Comparison of ENCODE assay signal across 33 cellular contexts in the genomic region with DNA sequence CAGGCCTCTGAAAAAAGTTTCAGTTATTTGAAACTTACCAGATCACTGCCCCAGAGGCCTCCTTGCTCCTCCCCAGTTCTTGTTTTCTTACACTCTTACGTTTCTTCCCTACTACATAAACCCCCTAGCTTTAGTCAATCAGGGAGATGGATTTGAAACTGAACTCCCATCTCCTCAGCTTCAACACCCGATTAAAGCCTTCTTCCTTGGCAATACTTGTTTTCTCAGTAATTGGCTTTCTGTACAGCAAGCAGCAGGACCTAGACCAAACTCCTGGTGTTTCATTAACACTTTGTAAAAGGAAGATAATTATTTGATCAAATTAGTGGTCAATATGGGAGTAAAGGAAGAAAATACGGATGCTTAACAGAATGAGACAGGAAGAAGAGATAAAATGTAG.
DNase-seq lines count a peak whose midpoint lies in the region; ATAC-seq, FAIRE-seq and TF ChIP-seq lines count a peak whose summit lies in the region.
"Had no signal": no experiment of that assay in that cellular context is flagged by ENCODE, and none has a peak within 500 bp of the region (broad histone marks: within the 10 kb centered on the region; RNA-seq: fewer than 3 reads in every experiment).

No MANE protein-coding gene starts in this region.

- POLR2A ChIA-PET in HepG2 (lab: Yijun Ruan, JAX), result no interaction called here

- no TSS peak for BruUV-seq in HepG2 (replicated peaks; lab: Mats Ljungman, UMichigan)

- no peak for TF ChIP-seq RAD21 in HepG2 (CRISPR knock-in tag; IDR thresholded peaks at IDR 0.05)

- H3K36me3 Mint-ChIP-seq in nephron progenitor cell (ENCODE audit: low read depth), result peaks cover 26% of the 10 kb centered on the region
- H3K36me3 Mint-ChIP-seq: CD14-positive monocyte; CD4-positive, alpha-beta memory T cell; CD4-positive, CD25-positive, alpha-beta regulatory T cell; CD8-positive, alpha-beta memory T cell; CD8-positive, alpha-beta T cell had no signal

- intact Hi-C loops in HepG2 (cut with micrococcal nuclease; ENCODE audit: unreplicated experiment), result no loop called here
- intact Hi-C loops in right lobe of liver (cut with DNase I), result no loop called here
- intact Hi-C loops in sigmoid colon (cut with DNase I), result no loop called here

- no peak overlapping the region for H3K27ac ChIP-seq in HepG2 (ENCODE audit: extremely low read length, insufficient read depth, low read length)
- no peak overlapping the region for H3K27ac ChIP-seq in right lobe of liver
- no peak overlapping the region for H3K27ac ChIP-seq in sigmoid colon
- H3K27ac ChIP-seq: 22Rv1; A549; BLaER1; BLaER1 treated with 17β-estradiol and CSF1 and Interleukin-3, amounts not matched to agents 10 nM and 100 nM; C4-2B had no signal

- 2% methylated on average over 3 of the region's 3 CpGs for WGBS in HepG2 (ENCODE audit: low lambda C conversion rate)
- 50% methylated on average over 3 of the region's 3 CpGs for WGBS in right lobe of liver (ENCODE audit: insufficient coverage, low coverage, low lambda C conversion rate, missing lambda C conversion rate)
- 72 to 80% methylated on average over 3 of the region's 3 CpGs for WGBS in sigmoid colon, 2 donors

- TF ChIP-seq EP300 in HepG2 (IDR thresholded peaks at IDR 0.05; ENCODE audit: low read depth in 2 of 2, low read length in 2 of 2) (no peak), HepG2 (CRISPR knock-in tag; IDR thresholded peaks at IDR 0.05; ENCODE audit: borderline replicate concordance) (no peak), sigmoid colon (IDR thresholded peaks at IDR 0.05) (no peak)

- peaks cover 40% of the 10 kb centered on the region for H3K9me3 Mint-ChIP-seq in nephron progenitor cell

- H3K4me3 Mint-ChIP-seq in nephron progenitor cell, result no peak overlapping the region
- H3K4me3 Mint-ChIP-seq: B cell; CD14-positive monocyte; CD4-positive, alpha-beta memory T cell; CD4-positive, alpha-beta T cell; CD4-positive, CD25-positive, alpha-beta regulatory T cell; CD8-positive, alpha-beta memory T cell; CD8-positive, alpha-beta T cell had no signal

- no peaks in the 10 kb centered on the region for H3K27me3 ChIP-seq in HepG2 (ENCODE audit: control insufficient read depth in 1 of 2, insufficient read depth in 2 of 2, low read length in 2 of 2)
- H3K27me3 ChIP-seq in right lobe of liver, result no peaks in the 10 kb centered on the region
- no peaks in the 10 kb centered on the region for H3K27me3 ChIP-seq in sigmoid colon
- H3K27me3 ChIP-seq: BE2C; BLaER1; BLaER1 treated with 17β-estradiol and CSF1 and Interleukin-3, amounts not matched to agents 10 nM and 100 nM had no signal

- peaks cover 10% of the 10 kb centered on the region for H3K9me3 ChIP-seq in HepG2 (ENCODE audit: low read length)
- H3K9me3 ChIP-seq in right lobe of liver, result no peaks in the 10 kb centered on the region
- no peaks in the 10 kb centered on the region for H3K9me3 ChIP-seq in sigmoid colon
- H3K9me3 ChIP-seq: A549, BE2C, BLaER1 had no signal

- H2AFZ ChIP-seq in HepG2 (ENCODE audit: low read length), result no peak overlapping the region

- H3K4me1 Mint-ChIP-seq in nephron progenitor cell, result no peaks in the 10 kb centered on the region
- H3K4me1 Mint-ChIP-seq: B cell; CD14-positive monocyte; CD4-positive, alpha-beta memory T cell; CD4-positive, CD25-positive, alpha-beta regulatory T cell; CD8-positive, alpha-beta memory T cell had no signal

- no peak overlapping the region for H3K9ac ChIP-seq in HepG2 (ENCODE audit: insufficient read depth, low read depth, low read length)
- H3K9ac ChIP-seq: BLaER1; BLaER1 treated with 17β-estradiol and CSF1 and Interleukin-3, amounts not matched to agents 10 nM and 100 nM had no signal

- no peaks in the 10 kb centered on the region for H3K36me3 ChIP-seq in HepG2 (replicated peaks in 1 of 2; ENCODE audit: control insufficient read depth in 1 of 2, insufficient read depth in 2 of 2, low read length in 2 of 2)
- H3K36me3 ChIP-seq in right lobe of liver, result no peaks in the 10 kb centered on the region
- no peaks in the 10 kb centered on the region for H3K36me3 ChIP-seq in sigmoid colon
- H3K36me3 ChIP-seq: BE2C; BLaER1; BLaER1 treated with 17β-estradiol and CSF1 and Interleukin-3, amounts not matched to agents 10 nM and 100 nM had no signal

- CTCF ChIA-PET in HepG2 (lab: Yijun Ruan, JAX; ENCODE audit: low intra/inter-chr PET ratio, low total read pairs), result no interaction called here

- no peak for TF ChIP-seq POLR2A in HepG2 (IDR thresholded peaks at IDR 0.05; ENCODE audit: insufficient read depth in 1 of 2, low read depth in 2 of 2, low read length in 2 of 2)
- TF ChIP-seq POLR2A in right lobe of liver (IDR thresholded peaks at IDR 0.05), result no peak
- TF ChIP-seq POLR2A in sigmoid colon (IDR thresholded peaks at IDR 0.05), result no peak

- no peaks in the 10 kb centered on the region for H4K20me1 ChIP-seq in HepG2 (ENCODE audit: insufficient read depth, low read length)
- H4K20me1 ChIP-seq: BLaER1; BLaER1 treated with 17β-estradiol and CSF1 and Interleukin-3, amounts not matched to agents 10 nM and 100 nM had no signal

- peak overlapping the region; percentile 75 for H3K27ac Mint-ChIP-seq in nephron progenitor cell
- H3K27ac Mint-ChIP-seq: B cell; CD14-positive monocyte; CD4-positive, alpha-beta memory T cell; CD4-positive, alpha-beta T cell; CD4-positive, CD25-positive, alpha-beta regulatory T cell; CD8-positive, alpha-beta memory T cell; CD8-positive, alpha-beta T cell had no signal

- FAIRE-seq in HepG2 (lab: Jason Lieb, UNC), result no peak
- FAIRE-seq: A204.1, A549, D721Med had no signal

- no peak for DNase-seq in HepG2 (ENCODE audit: low spot score)
- DNase-seq in right lobe of liver, result no peak
- no peak for DNase-seq in nephron progenitor cell
- DNase-seq in sigmoid colon, result no peak
- DNase-seq: 8988T; ACHN; AML-193; BE2C; C1 segment of cervical spinal cord; Caco-2; Calu3; CD4-positive, alpha-beta memory T cell; CD4-positive, alpha-beta T cell; CD4-positive, CD25-positive, alpha-beta regulatory T cell; CD8-positive, alpha-beta memory T cell; CD8-positive, alpha-beta T cell; COR-L47; DMS 273 treated with DMSO at 0.1 percent for 48 hours; DMS153; DMS53; DMS79; DMS79 treated with DMSO at 0.1 percent for 48 hours; DND-41; EL had no signal

- in situ Hi-C loops in HepG2 (cut with HindIII; ENCODE audit: extremely low pct_ligation_motif_present, low pct_unique_long_range_greater_than_20kb), result no loop called here

- H3K4me3 ChIP-seq in HepG2 (replicated peaks in 1 of 3; ENCODE audit: insufficient read depth in 1 of 3, low read depth in 2 of 3, low read length in 3 of 3), result no peak overlapping the region
- H3K4me3 ChIP-seq in right lobe of liver, result no peak overlapping the region
- H3K4me3 ChIP-seq in sigmoid colon, result no peak overlapping the region
- H3K4me3 ChIP-seq: A549; BLaER1; BLaER1 treated with 17β-estradiol and CSF1 and Interleukin-3, amounts not matched to agents 10 nM and 100 nM had no signal

- no peak overlapping the region for H3K4me2 ChIP-seq in HepG2 (ENCODE audit: low read depth, low read length)
- H3K4me2 ChIP-seq: A549; BLaER1; BLaER1 treated with 17β-estradiol and CSF1 and Interleukin-3, amounts not matched to agents 10 nM and 100 nM had no signal

- H3K4me1 ChIP-seq in HepG2 (ENCODE audit: insufficient read depth, low read length) (no peaks in the 10 kb centered on the region), right lobe of liver (no peaks in the 10 kb centered on the region), sigmoid colon (no peaks in the 10 kb centered on the region)
- H3K4me1 ChIP-seq: A549; BE2C; BLaER1; BLaER1 treated with 17β-estradiol and CSF1 and Interleukin-3, amounts not matched to agents 10 nM and 100 nM; Caco-2 had no signal

- TF ChIP-seq CTCF in HepG2 (CRISPR knock-in tag; IDR thresholded peaks at IDR 0.05) (no peak), right lobe of liver (IDR thresholded peaks at IDR 0.05) (no peak), nephron progenitor cell (IDR thresholded peaks at IDR 0.05) (no peak), sigmoid colon (IDR thresholded peaks at IDR 0.05) (no peak)

- no peaks in the 10 kb centered on the region for H3K79me2 ChIP-seq in HepG2 (ENCODE audit: insufficient read depth, low read length)

- no peaks in the 10 kb centered on the region for H3K27me3 Mint-ChIP-seq in nephron progenitor cell (ENCODE audit: low read depth, poor library complexity)
- H3K27me3 Mint-ChIP-seq: B cell; CD4-positive, alpha-beta memory T cell; CD4-positive, alpha-beta T cell; CD4-positive, CD25-positive, alpha-beta regulatory T cell; CD8-positive, alpha-beta memory T cell had no signal

- ATAC-seq in HepG2 (no peak), right lobe of liver (no peak)
- ATAC-seq: A549; CD8-positive, alpha-beta T cell had no signal

TF ChIP-seq in HepG2, 621 proteins besides CTCF, POLR2A, EP300 and RAD21:
- no peak for TF ChIP-seq ZNF552 (CRISPR knock-in tag; IDR thresholded peaks at IDR 0.05; ENCODE audit: borderline replicate concordance)
- TF ChIP-seq ZNF225 (CRISPR knock-in tag; IDR thresholded peaks at IDR 0.05), result no peak
- peak; percentile 98 for TF ChIP-seq ZNF124 (CRISPR knock-in tag; IDR thresholded peaks at IDR 0.05)
